Comparison of ENCODE assay signal across 1 cellular context in the genomic region with DNA sequence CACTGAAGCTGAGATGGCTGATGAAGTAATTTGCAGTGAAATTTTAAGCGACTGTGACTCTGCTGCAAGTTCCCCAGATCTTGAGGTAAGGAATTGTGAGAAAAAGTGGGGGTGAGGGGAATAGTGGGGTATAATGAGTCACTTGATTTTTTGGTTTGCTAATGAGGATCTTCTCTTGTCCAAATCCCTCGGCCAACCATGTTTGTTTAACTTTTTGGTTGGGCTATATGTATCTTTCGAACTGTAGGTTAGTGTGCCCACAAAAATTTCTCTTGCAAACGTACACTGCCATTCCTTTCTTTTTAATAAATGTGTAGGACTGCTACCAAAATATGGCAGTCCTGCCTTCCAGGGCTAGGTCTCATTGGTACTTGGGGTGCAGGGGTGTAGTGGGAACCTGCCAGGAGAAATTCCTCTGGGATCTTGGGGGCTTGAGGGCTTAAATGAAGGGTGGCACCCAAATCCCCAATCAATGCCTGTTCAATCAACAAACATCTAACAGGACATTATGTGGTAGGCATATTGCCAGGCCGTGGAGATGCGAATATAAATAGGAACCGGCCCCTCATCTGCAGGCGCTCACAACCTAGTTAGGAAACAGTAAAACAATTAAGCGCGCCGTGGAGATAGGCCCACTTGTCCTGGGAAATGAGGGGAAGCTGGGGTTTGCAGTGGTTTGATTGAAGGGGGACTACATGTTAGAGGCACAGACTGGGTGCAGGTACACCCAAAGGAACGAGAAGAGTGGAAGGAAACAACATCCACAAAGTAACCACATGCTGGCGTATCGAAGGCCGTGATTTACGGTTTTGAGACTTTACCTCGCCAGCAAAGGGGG.
TF ChIP-seq lines count a peak whose summit lies in the region.

No MANE protein-coding gene starts in this region.

TF ChIP-seq in IMR-90, 13 proteins besides CTCF, POLR2A, EP300 and RAD21:
- TF ChIP-seq FOS (IDR thresholded peaks at IDR 0.05; ENCODE audit: low read depth, low read length): no peak
- no peak for TF ChIP-seq CEBPB (IDR thresholded peaks at IDR 0.05; ENCODE audit: low read depth, low read length)
- TF ChIP-seq NFE2L2 (IDR thresholded peaks at IDR 0.05; ENCODE audit: low read depth, low read length): no peak
- no peak for TF ChIP-seq SMC3 (IDR thresholded peaks at IDR 0.05; ENCODE audit: low read depth, low read length)
- TF ChIP-seq RFX5 (IDR thresholded peaks at IDR 0.05; ENCODE audit: low read depth, low read length): no peak
- no peak for TF ChIP-seq BHLHE40 (IDR thresholded peaks at IDR 0.05; ENCODE audit: low read depth, low read length)
- TF ChIP-seq, protein P1, sequence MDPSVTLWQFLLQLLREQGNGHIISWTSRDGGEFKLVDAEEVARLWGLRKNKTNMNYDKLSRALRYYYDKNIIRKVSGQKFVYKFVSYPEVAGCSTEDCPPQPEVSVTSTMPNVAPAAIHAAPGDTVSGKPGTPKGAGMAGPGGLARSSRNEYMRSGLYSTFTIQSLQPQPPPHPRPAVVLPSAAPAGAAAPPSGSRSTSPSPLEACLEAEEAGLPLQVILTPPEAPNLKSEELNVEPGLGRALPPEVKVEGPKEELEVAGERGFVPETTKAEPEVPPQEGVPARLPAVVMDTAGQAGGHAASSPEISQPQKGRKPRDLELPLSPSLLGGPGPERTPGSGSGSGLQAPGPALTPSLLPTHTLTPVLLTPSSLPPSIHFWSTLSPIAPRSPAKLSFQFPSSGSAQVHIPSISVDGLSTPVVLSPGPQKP (IDR thresholded peaks at IDR 0.05; ENCODE audit: borderline replicate concordance, low read depth, low read length): no peak
